Comparison of ENCODE assay signal across 17 cellular contexts in genomic region chr6:151257984-151258445, GRCh38. TPM values are rescaled to one million over a fixed set of nuclear protein-coding genes. Genes with fewer than 3 reads are reported as not detected.
DNase-seq lines count a peak whose midpoint lies in the region; ATAC-seq, FAIRE-seq and TF ChIP-seq lines count a peak whose summit lies in the region.
"Had no signal": no experiment of that assay in that cellular context is flagged by ENCODE, and none has a peak within 500 bp of the region (broad histone marks: within the 10 kb centered on the region; RNA-seq: fewer than 3 reads in every experiment).

No MANE protein-coding gene starts in this region.

- TF ChIP-seq POLR2A in HCT116 (IDR thresholded peaks at IDR 0.05; ENCODE audit: borderline replicate concordance, extremely low read depth, insufficient read depth, insufficient read length), result no peak
- TF ChIP-seq POLR2A in GM12892 (IDR thresholded peaks at IDR 0.05; ENCODE audit: low read depth, low read length), result no peak

- no peaks in the 10 kb centered on the region for H3K79me1 ChIP-seq in neuronal stem cell (ENCODE audit: low read depth, low read length)

- no peak overlapping the region for H2BK120ac ChIP-seq in neuronal stem cell (ENCODE audit: low read depth, low read length)

- peaks cover 5% of the 10 kb centered on the region; the same call in 1 of the 2 replicates for H4K20me1 ChIP-seq in HCT116 (ENCODE audit: insufficient read depth)

- POLR2A ChIA-PET in HCT116 (lab: Charles Lee), result interaction anchor here (0.6 kb wide), 1 partner anchor 67 kb away, joined by 3 read pairs; no protein-coding TSS in a partner anchor

- 27 to 32% (median 27%) methylated on average over 4 of the region's 4 CpGs for WGBS in psoas muscle, 3 donors
- WGBS in neuronal stem cell (ENCODE audit: extremely low coverage in 2 of 2, insufficient read length in 2 of 2, insufficient replicate concordance in 1 of 2), 2 donors, result no CpG with 5 or more reads among the region's 4 CpGs

- no peak overlapping the region for H2AK5ac ChIP-seq in neuronal stem cell (ENCODE audit: low read depth, low read length)

- H2BK12ac ChIP-seq in neuronal stem cell (ENCODE audit: low read length), result no peak overlapping the region

- H3K4ac ChIP-seq in neuronal stem cell (ENCODE audit: low read length), result no peak overlapping the region

- no peak overlapping the region for H3K4me3 ChIP-seq in HCT116 (replicated peaks in 1 of 2; ENCODE audit: low read depth in 1 of 2, low read length in 2 of 2)
- H3K4me3 ChIP-seq in cardiac fibroblast (replicated peaks in 1 of 2; ENCODE audit: low read depth in 2 of 2, low read length in 2 of 2), result no peak overlapping the region
- H3K4me3 ChIP-seq in subcutaneous abdominal adipose tissue (ENCODE audit: low read depth in 1 of 5, low read length in 5 of 5), result no peak overlapping the region
- no peak overlapping the region for H3K4me3 ChIP-seq in psoas muscle
- no peak overlapping the region for H3K4me3 ChIP-seq in neuronal stem cell (ENCODE audit: low read length in 2 of 2)
- H3K4me3 ChIP-seq: BLaER1 treated with 17β-estradiol and CSF1 and Interleukin-3, amounts not matched to agents 10 nM and 100 nM; GM12878 had no signal

- H3K23ac ChIP-seq in neuronal stem cell (ENCODE audit: low read depth, low read length, poor library complexity), result no peak overlapping the region

- ATAC-seq in HCT116, result no peak
- ATAC-seq in psoas muscle, result no peak
- ATAC-seq: GM12878, PC-3 had no signal

- no peaks in the 10 kb centered on the region for H3K9me2 ChIP-seq in HCT116 (ENCODE audit: insufficient read depth)

- intact Hi-C loops in HCT116 (cut with micrococcal nuclease), result no loop called here
- intact Hi-C loops in psoas muscle (cut with DNase I), result no loop called here

- H3K9ac ChIP-seq in HCT116 (ENCODE audit: low read length) (no peak overlapping the region; the same call in 1 of the 2 replicates), subcutaneous abdominal adipose tissue (ENCODE audit: low read length in 5 of 5) (peak overlapping the region in 1 of 5 donors; percentile 44), neuronal stem cell (ENCODE audit: low read depth, low read length, poor library complexity) (no peak overlapping the region)

- H3K4me2 ChIP-seq in HCT116 (ENCODE audit: low read length) (no peak overlapping the region), neuronal stem cell (ENCODE audit: insufficient read depth, low read length, poor library complexity, severe bottlenecking) (no peak overlapping the region)

- TF ChIP-seq CTCF in HCT116 (IDR thresholded peaks at IDR 0.05 in 2 of 3, conservative IDR thresholded peaks at IDR 0.05 in 1 of 3; ENCODE audit: borderline replicate concordance in 1 of 3, insufficient read depth in 1 of 3, low read depth in 2 of 3, low read length in 2 of 3) (no peak), cardiac fibroblast (IDR thresholded peaks at IDR 0.05; ENCODE audit: low read depth, low read length) (no peak), psoas muscle (IDR thresholded peaks at IDR 0.05) (no peak)

- RAD21 ChIA-PET in HCT116 (lab: Charles Lee; ENCODE audit: low non-redundant PET in 1 of 2, low total read pairs in 2 of 2, uncharacterized antibody in 2 of 2, unreplicated experiment in 2 of 2), result no interaction called here

- DNase-seq in HCT116 (ENCODE audit: low read depth, low spot score) (no peak), cardiac fibroblast (ENCODE audit: low read depth in 2 of 2) (peak; percentile 36 to 57), hepatic stellate cell (ENCODE audit: low spot score) (peak; percentile 31), psoas muscle (no peak), neuronal stem cell (ENCODE audit: low spot score) (no peak), germinal center (ENCODE audit: low spot score) (no peak), GM12892 (ENCODE audit: insufficient read length) (no peak)
- DNase-seq: activated CD4-positive, CD25-positive, alpha-beta regulatory T cell; activated naive CD4-positive, alpha-beta T cell treated with anti-CD3 and anti-CD28 coated beads for 36 hours; NCI-H510A treated with DMSO at 0.1 percent for 48 hours; nucleus accumbens; PC-3; stimulated activated CD4-positive, alpha-beta T cell treated with anti-CD3 and anti-CD28 coated beads, Interleukin-12 subunit alpha, Interleukin-12 subunit beta, amount 100 ng/mL, for 4 hours; T-helper 1 cell had no signal

- H3K27me3 ChIP-seq in HCT116 (ENCODE audit: insufficient read depth, low read length), result no peaks in the 10 kb centered on the region
- H3K27me3 ChIP-seq in subcutaneous abdominal adipose tissue (ENCODE audit: control insufficient read depth in 5 of 5, insufficient read depth in 4 of 5, low read length in 5 of 5), result no peaks in the 10 kb centered on the region
- no peaks in the 10 kb centered on the region for H3K27me3 ChIP-seq in psoas muscle (ENCODE audit: insufficient read depth in 3 of 3, low read length in 2 of 3)
- no peaks in the 10 kb centered on the region for H3K27me3 ChIP-seq in neuronal stem cell (ENCODE audit: control insufficient read depth in 3 of 3, insufficient read depth in 3 of 3, low read depth in 1 of 3, low read length in 3 of 3)
- H3K27me3 ChIP-seq: BLaER1 treated with 17β-estradiol and CSF1 and Interleukin-3, amounts not matched to agents 10 nM and 100 nM had no signal

- no peak for FAIRE-seq in GM12892 (lab: Jason Lieb, UNC)
- FAIRE-seq: GM12878 had no signal

- no peak overlapping the region for H4K91ac ChIP-seq in neuronal stem cell (ENCODE audit: low read depth, low read length, poor library complexity)

- H3K27ac ChIP-seq in HCT116 (ENCODE audit: low read depth, low read length) (no peak overlapping the region), subcutaneous abdominal adipose tissue (ENCODE audit: low read depth, low read length) (peak overlapping the region; percentile 57), psoas muscle (no peak overlapping the region), neuronal stem cell (replicated peaks; ENCODE audit: low read length) (no peak overlapping the region)
- H3K27ac ChIP-seq: BLaER1 treated with 17β-estradiol and CSF1 and Interleukin-3, amounts not matched to agents 10 nM and 100 nM had no signal

- H2BK5ac ChIP-seq in neuronal stem cell (ENCODE audit: low read length), result no peak overlapping the region

- H3K18ac ChIP-seq in neuronal stem cell (ENCODE audit: low read length), result no peak overlapping the region

- H3K4me1 ChIP-seq in HCT116 (ENCODE audit: control insufficient read depth in 1 of 2, insufficient read depth in 2 of 2, low read length in 2 of 2), result peaks cover 0 to 64% of the 10 kb centered on the region in 2 experiments; a peak in 2 of 4 replicates
- H3K4me1 ChIP-seq in subcutaneous abdominal adipose tissue (ENCODE audit: control insufficient read depth in 5 of 5, insufficient read depth in 5 of 5, low read length in 5 of 5), result peaks cover 0 to 34% (median 24%) of the 10 kb centered on the region in 5 donors
- no peaks in the 10 kb centered on the region for H3K4me1 ChIP-seq in psoas muscle
- H3K4me1 ChIP-seq in neuronal stem cell (ENCODE audit: control insufficient read depth in 2 of 2, insufficient read depth in 1 of 2, low read depth in 1 of 2, low read length in 2 of 2), result peaks cover 3 to 5% of the 10 kb centered on the region in 2 donors

- CTCF ChIA-PET in HCT116 (lab: Charles Lee), result no interaction called here

- H3K9me3 ChIP-seq in HCT116 (ENCODE audit: control insufficient read depth in 1 of 2, insufficient read depth in 1 of 2, low read depth in 1 of 2, low read length in 2 of 2) (no peaks in the 10 kb centered on the region), subcutaneous abdominal adipose tissue (ENCODE audit: control insufficient read depth in 5 of 5, low read length in 5 of 5) (no peaks in the 10 kb centered on the region), psoas muscle (no peaks in the 10 kb centered on the region), neuronal stem cell (replicated peaks in 1 of 2; ENCODE audit: control insufficient read depth in 2 of 2, insufficient read depth in 1 of 2, low read depth in 1 of 2, low read length in 2 of 2) (no peaks in the 10 kb centered on the region)
- H3K9me3 ChIP-seq: BLaER1 treated with 17β-estradiol and CSF1 and Interleukin-3, amounts not matched to agents 10 nM and 100 nM had no signal

- no peak overlapping the region for H2BK15ac ChIP-seq in neuronal stem cell (ENCODE audit: low read length)

- TSS peak; percentile 23 for BruUV-seq in HCT116 (replicated peaks; lab: Mats Ljungman, UMichigan)

- H3K14ac ChIP-seq in neuronal stem cell (ENCODE audit: low read length), result no peak overlapping the region

- H3K79me2 ChIP-seq in HCT116 (ENCODE audit: insufficient read depth, low read length), result peaks cover 98% of the 10 kb centered on the region

- peaks cover 0 to 19% of the 10 kb centered on the region in 2 experiments; a peak in 1 of 4 replicates for H3K36me3 ChIP-seq in HCT116 (ENCODE audit: control insufficient read depth in 1 of 2, insufficient read depth in 2 of 2, low read length in 2 of 2)
- H3K36me3 ChIP-seq in subcutaneous abdominal adipose tissue (ENCODE audit: control insufficient read depth in 5 of 5, insufficient read depth in 5 of 5, low read length in 5 of 5), result no peaks in the 10 kb centered on the region
- H3K36me3 ChIP-seq in psoas muscle (ENCODE audit: insufficient read depth in 1 of 2, low read depth in 1 of 2), result no peaks in the 10 kb centered on the region
- H3K36me3 ChIP-seq in neuronal stem cell (replicated peaks in 1 of 2; ENCODE audit: control insufficient read depth in 2 of 2, insufficient read depth in 2 of 2, low read length in 2 of 2), result peaks cover 0 to 3% of the 10 kb centered on the region in 2 donors

- no peak for TF ChIP-seq RAD21 in HCT116 (IDR thresholded peaks at IDR 0.05; ENCODE audit: low read depth)

- H4K8ac ChIP-seq in neuronal stem cell (ENCODE audit: low read depth, low read length), result no peak overlapping the region

- no peak overlapping the region for H2AFZ ChIP-seq in HCT116 (ENCODE audit: low read depth, low read length, poor library complexity, severe bottlenecking)
- no peak overlapping the region for H2AFZ ChIP-seq in neuronal stem cell (ENCODE audit: low read length)

TF ChIP-seq in HCT116, 20 proteins besides CTCF, POLR2A, EP300 and RAD21 (continues in another document):
- no peak for TF ChIP-seq TCF7L2 (IDR thresholded peaks at IDR 0.05; ENCODE audit: borderline replicate concordance, extremely low read depth, insufficient read depth, insufficient read length)
- TF ChIP-seq ELF1 (IDR thresholded peaks at IDR 0.05; ENCODE audit: borderline replicate concordance, low read depth), result no peak
- TF ChIP-seq EZH2 (IDR thresholded peaks at IDR 0.05), result no peak
- TF ChIP-seq YY1 (IDR thresholded peaks at IDR 0.05; ENCODE audit: extremely low read depth, insufficient replicate concordance, low read depth, low read length), result no peak
- TF ChIP-seq SIN3A (IDR thresholded peaks at IDR 0.05; ENCODE audit: low read depth), result no peak
- no peak for TF ChIP-seq SRF (IDR thresholded peaks at IDR 0.05; ENCODE audit: low read depth)
- TF ChIP-seq ZFX (IDR thresholded peaks at IDR 0.05), result no peak
- no peak for TF ChIP-seq JUND (IDR thresholded peaks at IDR 0.05)
- TF ChIP-seq EZH2phosphoT487 (IDR thresholded peaks at IDR 0.05; ENCODE audit: borderline replicate concordance), result no peak

RNA-seq across cellular contexts. Expression of gene AKAP12, which starts 18.2 kb away (rescaled TPM):
- total RNA-seq in HCT116 (2021; ENCODE audit: unreplicated experiment), result 1,220 TPM
- 767 and 873 TPM in 2 replicates for polyA plus RNA-seq in HCT116 (2012)
- 10 to 100 TPM in 2 of 4 donors, 1 to 10 TPM in 2; 5.9 to 13.1 (median 10.2) TPM for total RNA-seq in psoas muscle
- 1 to 10 TPM; 2.5 to 7.5 (median 2.6) TPM for polyA plus RNA-seq in psoas muscle
- 25.6 TPM for polyA plus RNA-seq in neuronal stem cell (2013, experiment 1 of 2)
- polyA plus RNA-seq in neuronal stem cell (2013, experiment 2 of 2), result 25.6 TPM
- polyA plus RNA-seq in GM12892 (2012; ENCODE audit: missing spikeins), result 0.04 TPM

Comparison
In these comparisons a context has a peak if more than half of its experiments do, and no peak if none do; other contexts are left out.
1. DNase-seq: peak in cardiac fibroblast (2 of 2) and hepatic stellate cell (single experiment); none in HCT116 (single experiment), psoas muscle (0 of 2), neuronal stem cell (single experiment), germinal center (single experiment) and GM12892 (single experiment).
2. RNA of gene AKAP12, which starts 18.2 kb away (total RNA-seq): 1,220 TPM in HCT116 (single experiment); 5.9 to 13.1 TPM in psoas muscle; every median in the first group is over 10 times any median in the second.